Comparison of ENCODE assay signal across 13 cellular contexts in genomic region chr1:25700626-25701025, GRCh38.
A peak's percentile ranks its signal among the peaks of the same experiment; 100 is the strongest.
DNase-seq lines count a peak whose midpoint lies in the region; ATAC-seq and TF ChIP-seq lines count a peak whose summit lies in the region.
"Had no signal": no experiment of that assay in that cellular context is flagged by ENCODE, and none has a peak within 500 bp of the region (broad histone marks: within the 10 kb centered on the region; RNA-seq: fewer than 3 reads in every experiment).

No MANE protein-coding gene starts in this region.

- 67 to 86% methylated on average over 3 to 7 of the region's 7 CpGs for WGBS in esophagus squamous epithelium, 2 donors

- H3K4me3 ChIP-seq in AG04449 (ENCODE audit: low read depth, low read length) (no peak overlapping the region), esophagus squamous epithelium (no peak overlapping the region)

- CTCF ChIA-PET in AG04449 (lab: Yijun Ruan, JAX), result no interaction called here

- no peaks in the 10 kb centered on the region for H3K27me3 Mint-ChIP-seq in neural crest cell (ENCODE audit: low read depth)

- H3K9me3 Mint-ChIP-seq in neural crest cell, result no peaks in the 10 kb centered on the region
- H3K9me3 Mint-ChIP-seq: activated naive CD8-positive, alpha-beta T cell treated with anti-CD3 and anti-CD28 coated beads, Interleukin-2, amount 10 ng/mL, durations not matched to agents 7 days and 5 days; natural killer cell treated with Interleukin-12 subunit alpha and Interleukin-12 subunit beta and Interleukin-15 and Interleukin-18, amount 100 ng/mL, for 72 hours had no signal

- peak overlapping the region; percentile 41 to 88 (median 76) for H3K27ac ChIP-seq in esophagus squamous epithelium
- H3K27ac ChIP-seq: C4-2B had no signal

- intact Hi-C loops in esophagus squamous epithelium (cut with DNase I), result no loop called here

- no peaks in the 10 kb centered on the region for H3K9me3 ChIP-seq in esophagus squamous epithelium

- POLR2A ChIA-PET in AG04449 (lab: Yijun Ruan, JAX), result no interaction called here

- H3K4me1 Mint-ChIP-seq in neural crest cell, result peaks cover 75% of the 10 kb centered on the region

- peaks cover 21 to 98% (median 74%) of the 10 kb centered on the region in 3 donors for H3K4me1 ChIP-seq in esophagus squamous epithelium

- H3K4me3 Mint-ChIP-seq in neural crest cell, result no peak overlapping the region
- H3K4me3 Mint-ChIP-seq: activated naive CD8-positive, alpha-beta T cell treated with anti-CD3 and anti-CD28 coated beads, Interleukin-2, amount 10 ng/mL, durations not matched to agents 7 days and 5 days; natural killer cell treated with Interleukin-12 subunit alpha and Interleukin-12 subunit beta and Interleukin-15 and Interleukin-18, amount 100 ng/mL, for 72 hours had no signal

- ATAC-seq in HG03457 (IDR thresholded peaks at IDR 0.05; ENCODE audit: unreplicated experiment) (no peak), GM21786 (IDR thresholded peaks at IDR 0.05; ENCODE audit: unreplicated experiment) (no peak)
- ATAC-seq: natural killer cell treated with Interleukin-12 subunit alpha and Interleukin-12 subunit beta and Interleukin-15 and Interleukin-18, amount 100 ng/mL, for 72 hours had no signal

- no peak for TF ChIP-seq POLR2A in esophagus squamous epithelium (IDR thresholded peaks at IDR 0.05)

- peak; percentile 17 for TF ChIP-seq CTCF in AG04449 (IDR thresholded peaks at IDR 0.05; ENCODE audit: insufficient read depth, low read length, missing control alignments)
- peak in 1 of 6 experiments; percentile 14 for TF ChIP-seq CTCF in esophagus squamous epithelium (IDR thresholded peaks at IDR 0.05)
- TF ChIP-seq CTCF in neural crest cell (conservative IDR thresholded peaks at IDR 0.05), result peak; percentile 52

- no peaks in the 10 kb centered on the region for H3K27me3 ChIP-seq in esophagus squamous epithelium

- H3K27ac Mint-ChIP-seq in neural crest cell (ENCODE audit: unreplicated experiment), result no peak overlapping the region
- H3K27ac Mint-ChIP-seq: activated naive CD8-positive, alpha-beta T cell treated with anti-CD3 and anti-CD28 coated beads, Interleukin-2, amount 10 ng/mL, durations not matched to agents 7 days and 5 days; natural killer cell treated with Interleukin-12 subunit alpha and Interleukin-12 subunit beta and Interleukin-15 and Interleukin-18, amount 100 ng/mL, for 72 hours had no signal

- H3K36me3 ChIP-seq in esophagus squamous epithelium, result no peaks in the 10 kb centered on the region

- H3K36me3 Mint-ChIP-seq in neural crest cell (ENCODE audit: low read depth), result no peaks in the 10 kb centered on the region
- H3K36me3 Mint-ChIP-seq: natural killer cell treated with Interleukin-12 subunit alpha and Interleukin-12 subunit beta and Interleukin-15 and Interleukin-18, amount 100 ng/mL, for 72 hours had no signal

- DNase-seq in AG04449 (ENCODE audit: low read depth, low spot score) (no peak), NCI-H69 (lab: John Stamatoyannopoulos, UW) (peak; percentile 4), esophagus squamous epithelium (lab: John Stamatoyannopoulos, UW) (no peak), neural crest cell (ENCODE audit: low read depth, low spot score) (peak; percentile 28), cerebellar nuclear complex (lab: John Stamatoyannopoulos, UW) (no peak), SHP77 (lab: John Stamatoyannopoulos, UW) (no peak)
- DNase-seq: activated CD4-positive, alpha-beta T cell treated with anti-CD3 and anti-CD28 coated beads for 1 hour; activated naive CD8-positive, alpha-beta T cell treated with anti-CD3 and anti-CD28 coated beads, Interleukin-2, amount 10 ng/mL, durations not matched to agents 7 days and 5 days; NCI-H1105 treated with DMSO at 0.1 percent for 48 hours had no signal

Comparison
In these comparisons a context has a peak if more than half of its experiments do, and no peak if none do; other contexts are left out.
1. DNase-seq: peak in NCI-H69 (single experiment) and neural crest cell (single experiment); none in AG04449 (single experiment), esophagus squamous epithelium (single experiment), cerebellar nuclear complex (0 of 2) and SHP77 (0 of 2).